In genomic region chr6:122129313-122130025, GRCh38 we compare ENCODE assay signal across 14 cellular contexts.
"Had no signal": no experiment of that assay in that cellular context is flagged by ENCODE, and none has a peak within 500 bp of the region (broad histone marks: within the 10 kb centered on the region; RNA-seq: fewer than 3 reads in every experiment).

No MANE protein-coding gene starts in this region.

- H3K9me3 ChIP-seq: adrenal gland, body of pancreas, left lung, right lobe of liver, SK-N-SH, upper lobe of left lung had no signal

- H3K27me3 ChIP-seq: adrenal gland, body of pancreas, left lung, right lobe of liver, upper lobe of left lung had no signal

- H3K36me3 Mint-ChIP-seq: WTC11 had no signal

- H3K4me3 ChIP-seq: adrenal gland, body of pancreas, left lung, right lobe of liver, upper lobe of left lung had no signal

- H3K9ac ChIP-seq: parathyroid adenoma, SK-N-SH had no signal

- H3K4me1 Mint-ChIP-seq: WTC11 had no signal

- H2AFZ ChIP-seq: parathyroid adenoma had no signal

- H3K27ac Mint-ChIP-seq: activated CD4-positive, alpha-beta T cell treated with anti-CD3 and anti-CD28 coated beads, Interleukin-2, amount 10 ng/mL, durations not matched to agents 7 days and 5 days; stimulated activated naive CD8-positive, alpha-beta T cell treated with anti-CD3 and anti-CD28 coated beads, Interleukin-15, Interleukin-2, amounts not matched to agents 100 ng/mL and 50 ng/mL, for 24 hours; T-helper 1 cell treated with Interleukin-12 subunit alpha and Interleukin-12 subunit beta and Interleukin-4 antibody, amounts not matched to agents 30 μg/mL and 1 μg/mL, for 36 hours; WTC11 had no signal

- H3K9me2 ChIP-seq: SK-N-SH had no signal

- H3K4me3 Mint-ChIP-seq: activated CD4-positive, alpha-beta T cell treated with anti-CD3 and anti-CD28 coated beads, Interleukin-2, amount 10 ng/mL, durations not matched to agents 7 days and 5 days; stimulated activated naive CD8-positive, alpha-beta T cell treated with anti-CD3 and anti-CD28 coated beads, Interleukin-15, Interleukin-2, amounts not matched to agents 100 ng/mL and 50 ng/mL, for 24 hours; T-helper 1 cell treated with Interleukin-12 subunit alpha and Interleukin-12 subunit beta and Interleukin-4 antibody, amounts not matched to agents 30 μg/mL and 1 μg/mL, for 36 hours; WTC11 had no signal

- ATAC-seq: body of pancreas, left lung, right lobe of liver, WTC11 had no signal

- H3K9me3 Mint-ChIP-seq: activated CD4-positive, alpha-beta T cell treated with anti-CD3 and anti-CD28 coated beads, Interleukin-2, amount 10 ng/mL, durations not matched to agents 7 days and 5 days; stimulated activated naive CD8-positive, alpha-beta T cell treated with anti-CD3 and anti-CD28 coated beads, Interleukin-15, Interleukin-2, amounts not matched to agents 100 ng/mL and 50 ng/mL, for 24 hours; T-helper 1 cell treated with Interleukin-12 subunit alpha and Interleukin-12 subunit beta and Interleukin-4 antibody, amounts not matched to agents 30 μg/mL and 1 μg/mL, for 36 hours; WTC11 had no signal

- H3K27ac ChIP-seq: adrenal gland, body of pancreas, left lung, parathyroid adenoma, right lobe of liver, upper lobe of left lung had no signal

- H3K4me2 ChIP-seq: SK-N-SH had no signal

- H3K79me2 ChIP-seq: parathyroid adenoma had no signal

- DNase-seq: activated CD4-positive, alpha-beta T cell treated with anti-CD3 and anti-CD28 coated beads, Interleukin-2, amount 10 ng/mL, durations not matched to agents 7 days and 5 days; activated naive CD4-positive, alpha-beta T cell treated with anti-CD3 and anti-CD28 coated beads, Interleukin-2, amount 50 U/mL, for 16 hours; adrenal gland; body of pancreas; islet precursor cell; left lung; right lobe of liver; SK-N-SH; stimulated activated CD4-positive, alpha-beta T cell treated with anti-CD3 and anti-CD28 coated beads, Interleukin-4, amount 100 ng/mL, for 1 hour; upper lobe of left lung had no signal

- H3K36me3 ChIP-seq: adrenal gland, left lung, right lobe of liver, upper lobe of left lung had no signal

- H3K4me1 ChIP-seq: adrenal gland, body of pancreas, left lung, parathyroid adenoma, right lobe of liver, upper lobe of left lung had no signal

- H3K27me3 Mint-ChIP-seq: activated CD4-positive, alpha-beta T cell treated with anti-CD3 and anti-CD28 coated beads, Interleukin-2, amount 10 ng/mL, durations not matched to agents 7 days and 5 days; stimulated activated naive CD8-positive, alpha-beta T cell treated with anti-CD3 and anti-CD28 coated beads, Interleukin-15, Interleukin-2, amounts not matched to agents 100 ng/mL and 50 ng/mL, for 24 hours had no signal
